8 cellular contexts compared by ENCODE assay signal in the genomic region with DNA sequence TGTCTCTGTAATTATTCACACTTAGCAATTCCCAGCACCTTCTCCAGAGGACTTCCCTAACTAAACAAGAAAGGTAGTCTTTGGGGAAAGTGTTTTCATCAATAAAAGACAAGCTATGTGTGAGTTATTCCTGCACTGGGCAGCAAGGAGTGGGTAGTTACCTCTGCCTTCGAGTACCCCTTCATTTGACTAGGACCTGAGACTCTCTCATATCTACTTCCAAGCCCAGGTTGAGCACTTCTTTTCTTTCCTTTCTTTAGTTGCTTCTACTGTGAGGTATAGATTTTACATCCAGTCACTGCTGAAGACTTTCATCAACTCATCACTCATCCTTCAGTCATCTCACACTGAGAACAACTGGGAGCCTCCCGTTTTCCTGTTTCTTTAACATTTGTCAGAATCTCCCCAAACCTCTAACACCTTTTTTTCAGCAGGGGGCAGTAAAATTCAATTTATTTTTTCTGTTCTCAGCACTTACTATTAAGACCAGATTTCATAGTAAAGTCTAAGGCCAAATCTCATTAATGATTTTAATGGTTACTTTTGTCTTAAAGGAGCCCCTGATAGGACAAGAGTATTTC.
DNase-seq lines count a peak whose midpoint lies in the region; ATAC-seq and TF ChIP-seq lines count a peak whose summit lies in the region.

No MANE protein-coding gene starts in this region.

- H3K9me3 Mint-ChIP-seq in activated CD4-positive, alpha-beta memory T cell treated with anti-CD3 and anti-CD28 coated beads for 36 hours, result no peaks in the 10 kb centered on the region
- H3K9me3 Mint-ChIP-seq in activated CD4-positive, alpha-beta T cell treated with anti-CD3 and anti-CD28 coated beads, Interleukin-2, amount 10 ng/mL, durations not matched to agents 7 days and 5 days, result no peaks in the 10 kb centered on the region
- H3K9me3 Mint-ChIP-seq in T-helper 2 cell treated with Interferon-gamma antibody and Interleukin-4, amounts not matched to agents 5 μg/mL and 100 μg/mL, for 36 hours, result no peaks in the 10 kb centered on the region

- no peaks in the 10 kb centered on the region for H3K36me3 ChIP-seq in H7 (replicated peaks; ENCODE audit: control insufficient read depth, insufficient read depth, low read length)

- ATAC-seq in GM18517 (IDR thresholded peaks at IDR 0.05; ENCODE audit: unreplicated experiment) (no peak), HG02840 (IDR thresholded peaks at IDR 0.05; ENCODE audit: low FRiP score, unreplicated experiment) (no peak)

- CTCF ChIA-PET in activated CD4-positive, alpha-beta memory T cell treated with anti-CD3 and anti-CD28 coated beads for 36 hours (lab: Charles Lee), result interaction anchor here (1.1 to 2.5 kb wide), 4 partner anchors 37 to 152 kb away, joined by 3 to 16 read pairs (median 4); no protein-coding TSS in a partner anchor
- CTCF ChIA-PET in activated CD4-positive, alpha-beta T cell treated with anti-CD3 and anti-CD28 coated beads, Interleukin-2, amount 10 ng/mL, durations not matched to agents 7 days and 5 days (lab: Charles Lee), result interaction anchor here (1.2 to 3.2 kb wide), 3 partner anchors 10 to 114 kb away, joined by 4 to 19 read pairs (median 16); no protein-coding TSS in a partner anchor

- intact Hi-C loops in activated CD4-positive, alpha-beta memory T cell treated with anti-CD3 and anti-CD28 coated beads for 36 hours (cut with micrococcal nuclease), result loop anchor here (1.0 kb wide), 3 partner anchors 37 to 142 kb away; no protein-coding TSS in a partner anchor

- peak; percentile 27 for DNase-seq in H7
- DNase-seq in activated CD4-positive, alpha-beta memory T cell treated with anti-CD3 and anti-CD28 coated beads for 36 hours, result no peak
- peak; percentile 23 for DNase-seq in kidney tubule cell (ENCODE audit: low spot score)
- DNase-seq in activated CD4-positive, alpha-beta T cell treated with anti-CD3 and anti-CD28 coated beads, Interleukin-2, amount 10 ng/mL, durations not matched to agents 7 days and 5 days, result no peak
- no peak for DNase-seq in T-helper 2 cell treated with Interferon-gamma antibody and Interleukin-4, amounts not matched to agents 5 μg/mL and 100 μg/mL, for 36 hours (ENCODE audit: low spot score)

- no peak overlapping the region for H3K4me3 ChIP-seq in H7 (ENCODE audit: insufficient read depth, low read depth, low read length)

- POLR2A ChIA-PET in activated CD4-positive, alpha-beta memory T cell treated with anti-CD3 and anti-CD28 coated beads for 36 hours (lab: Charles Lee), result no interaction called here
- POLR2A ChIA-PET in activated CD4-positive, alpha-beta T cell treated with anti-CD3 and anti-CD28 coated beads, Interleukin-2, amount 10 ng/mL, durations not matched to agents 7 days and 5 days (lab: Charles Lee), result no interaction called here

- H3K27me3 Mint-ChIP-seq in activated CD4-positive, alpha-beta memory T cell treated with anti-CD3 and anti-CD28 coated beads for 36 hours, result no peaks in the 10 kb centered on the region
- H3K27me3 Mint-ChIP-seq in activated CD4-positive, alpha-beta T cell treated with anti-CD3 and anti-CD28 coated beads, Interleukin-2, amount 10 ng/mL, durations not matched to agents 7 days and 5 days, result no peaks in the 10 kb centered on the region
- H3K27me3 Mint-ChIP-seq in T-helper 2 cell treated with Interferon-gamma antibody and Interleukin-4, amounts not matched to agents 5 μg/mL and 100 μg/mL, for 36 hours (ENCODE audit: low read depth), result no peaks in the 10 kb centered on the region

- no peaks in the 10 kb centered on the region for H3K27me3 ChIP-seq in H7 (ENCODE audit: control insufficient read depth, insufficient read depth, low read length)

- peak; percentile 62 for TF ChIP-seq CTCF in C4-2B (conservative IDR thresholded peaks at IDR 0.05)

- H3K4me3 Mint-ChIP-seq in activated CD4-positive, alpha-beta memory T cell treated with anti-CD3 and anti-CD28 coated beads for 36 hours, result no peak overlapping the region
- no peak overlapping the region for H3K4me3 Mint-ChIP-seq in activated CD4-positive, alpha-beta T cell treated with anti-CD3 and anti-CD28 coated beads, Interleukin-2, amount 10 ng/mL, durations not matched to agents 7 days and 5 days
- H3K4me3 Mint-ChIP-seq in T-helper 2 cell treated with Interferon-gamma antibody and Interleukin-4, amounts not matched to agents 5 μg/mL and 100 μg/mL, for 36 hours, result no peak overlapping the region

- H3K4me1 Mint-ChIP-seq in activated CD4-positive, alpha-beta memory T cell treated with anti-CD3 and anti-CD28 coated beads for 36 hours (ENCODE audit: low read depth), result peaks cover 29% of the 10 kb centered on the region
- H3K4me1 Mint-ChIP-seq in activated CD4-positive, alpha-beta T cell treated with anti-CD3 and anti-CD28 coated beads, Interleukin-2, amount 10 ng/mL, durations not matched to agents 7 days and 5 days, result peaks cover 31% of the 10 kb centered on the region
- H3K4me1 Mint-ChIP-seq in T-helper 2 cell treated with Interferon-gamma antibody and Interleukin-4, amounts not matched to agents 5 μg/mL and 100 μg/mL, for 36 hours (ENCODE audit: low read depth), result peaks cover 27% of the 10 kb centered on the region

- H3K27ac Mint-ChIP-seq in activated CD4-positive, alpha-beta memory T cell treated with anti-CD3 and anti-CD28 coated beads for 36 hours, result peak overlapping the region; percentile 68
- H3K27ac Mint-ChIP-seq in activated CD4-positive, alpha-beta T cell treated with anti-CD3 and anti-CD28 coated beads, Interleukin-2, amount 10 ng/mL, durations not matched to agents 7 days and 5 days, result no peak overlapping the region
- H3K27ac Mint-ChIP-seq in T-helper 2 cell treated with Interferon-gamma antibody and Interleukin-4, amounts not matched to agents 5 μg/mL and 100 μg/mL, for 36 hours, result no peak overlapping the region

- no peaks in the 10 kb centered on the region for H3K36me3 Mint-ChIP-seq in activated CD4-positive, alpha-beta memory T cell treated with anti-CD3 and anti-CD28 coated beads for 36 hours
- H3K36me3 Mint-ChIP-seq in activated CD4-positive, alpha-beta T cell treated with anti-CD3 and anti-CD28 coated beads, Interleukin-2, amount 10 ng/mL, durations not matched to agents 7 days and 5 days (ENCODE audit: low read depth), result no peaks in the 10 kb centered on the region
- no peaks in the 10 kb centered on the region for H3K36me3 Mint-ChIP-seq in T-helper 2 cell treated with Interferon-gamma antibody and Interleukin-4, amounts not matched to agents 5 μg/mL and 100 μg/mL, for 36 hours (ENCODE audit: low read depth)

- no peak overlapping the region for H3K27ac ChIP-seq in C4-2B

Comparison
In these comparisons a context has a peak if more than half of its experiments do, and no peak if none do; other contexts are left out.
1. DNase-seq: peak in H7 (single experiment) and kidney tubule cell (single experiment); none in activated CD4-positive, alpha-beta memory T cell treated with anti-CD3 and anti-CD28 coated beads for 36 hours (single experiment), activated CD4-positive, alpha-beta T cell treated with anti-CD3 and anti-CD28 coated beads, Interleukin-2, amount 10 ng/mL, durations not matched to agents 7 days and 5 days (single experiment) and T-helper 2 cell treated with Interferon-gamma antibody and Interleukin-4, amounts not matched to agents 5 μg/mL and 100 μg/mL, for 36 hours (single experiment).